ENCODE assay signal across 17 cellular contexts in the genomic region with DNA sequence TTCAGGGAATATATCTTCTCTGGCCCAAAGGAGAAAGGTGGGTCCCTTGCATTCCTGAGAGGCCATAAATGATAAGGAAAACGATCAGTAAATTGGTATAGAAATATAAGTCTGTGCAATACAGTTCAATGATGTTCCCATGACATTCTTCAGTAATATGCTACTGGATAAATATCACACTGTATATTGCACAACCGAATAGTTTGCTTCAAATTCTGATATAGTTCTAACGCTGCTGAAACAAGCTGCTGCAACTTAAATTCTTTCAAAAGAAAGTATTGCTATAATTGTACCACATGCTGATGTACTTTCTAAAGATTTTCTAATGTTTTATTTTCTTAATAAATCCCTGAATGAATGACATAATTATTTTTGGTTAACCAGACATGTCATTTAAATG.
"Had no signal": no experiment of that assay in that cellular context is flagged by ENCODE, and none has a peak within 500 bp of the region (broad histone marks: within the 10 kb centered on the region; RNA-seq: fewer than 3 reads in every experiment).

No MANE protein-coding gene starts in this region.

- DNase-seq: activated CD4-positive, alpha-beta T cell treated with anti-CD3 and anti-CD28 coated beads, Interleukin-2, amount 50 U/mL, for 1 hour; activated CD8-positive, alpha-beta memory T cell treated with anti-CD3 and anti-CD28 coated beads for 24 hours; activated gamma-delta T cell treated with Interleukin-2 at 50 U/mL for 16 hours; central memory CD4-positive, alpha-beta T cell; effector CD8-positive, alpha-beta T cell; hippocampal formation; kidney; left ventricle myocardium inferior; mesendoderm; nephron progenitor cell; occipital lobe; stimulated activated CD4-positive, alpha-beta T cell treated with anti-CD3 and anti-CD28 coated beads, Interleukin-4, amount 100 ng/mL, for 4 hours; stimulated activated CD8-positive, alpha-beta memory T cell treated with anti-CD3 and anti-CD28 coated beads, Interleukin-4, amount 100 ng/mL, for 48 hours; stimulated activated naive CD4-positive, alpha-beta T cell treated with Interleukin-2 at 50 U/mL for 16 hours; SW 1271 had no signal

- H3K27ac ChIP-seq: right atrium auricular region had no signal

- H3K36me3 ChIP-seq: left ventricle myocardium inferior, right atrium auricular region had no signal

- H3K4me1 ChIP-seq: right atrium auricular region had no signal

- H3K9me3 ChIP-seq: left ventricle myocardium inferior, right atrium auricular region had no signal

- H3K4me3 ChIP-seq: right atrium auricular region, smooth muscle cell had no signal

- H3K27me3 ChIP-seq: right atrium auricular region had no signal
